Comparison of ENCODE assay signal across 2 cellular contexts in genomic region chr9:101387871-101388506, GRCh38.
TF ChIP-seq lines count a peak whose summit lies in the region.

No MANE protein-coding gene starts in this region.

TF ChIP-seq in endothelial cell of umbilical vein, 7 proteins besides CTCF, POLR2A, EP300 and RAD21:
- no peak for TF ChIP-seq MYC (IDR thresholded peaks at IDR 0.05; ENCODE audit: low read depth, low read length)
- TF ChIP-seq GATA2 (IDR thresholded peaks at IDR 0.05; ENCODE audit: insufficient read depth, insufficient read length, low read depth, low read length) = no peak
- no peak for TF ChIP-seq FOS (IDR thresholded peaks at IDR 0.05; ENCODE audit: borderline replicate concordance, insufficient read depth, low read length)
- TF ChIP-seq JUN (IDR thresholded peaks at IDR 0.05; ENCODE audit: borderline replicate concordance, insufficient read depth, insufficient read length, low read depth) = no peak
- TF ChIP-seq EZH2 (IDR thresholded peaks at IDR 0.05; ENCODE audit: borderline replicate concordance, low read depth, low read length, severe bottlenecking) = no peak
TF ChIP-seq in endothelial cell of umbilical vein: peak in this region for 0.

TF ChIP-seq in neural cell, 6 proteins besides CTCF, POLR2A, EP300 and RAD21:
- TF ChIP-seq POLR2AphosphoS5 (IDR thresholded peaks at IDR 0.05) (no peak), REST (IDR thresholded peaks at IDR 0.05; ENCODE audit: borderline replicate concordance) (no peak), MXI1 (conservative IDR thresholded peaks at IDR 0.05; ENCODE audit: poor library complexity, severe bottlenecking) (no peak), EZH2 (IDR thresholded peaks at IDR 0.05; ENCODE audit: borderline replicate concordance, insufficient read depth, low read length, poor library complexity, severe bottlenecking) (no peak), TAF1 (IDR thresholded peaks at IDR 0.05; ENCODE audit: low read depth) (no peak), SMC3 (conservative IDR thresholded peaks at IDR 0.05; ENCODE audit: poor library complexity) (peak; percentile 43)
